Comparison of ENCODE assay signal across 17 cellular contexts in the genomic region with DNA sequence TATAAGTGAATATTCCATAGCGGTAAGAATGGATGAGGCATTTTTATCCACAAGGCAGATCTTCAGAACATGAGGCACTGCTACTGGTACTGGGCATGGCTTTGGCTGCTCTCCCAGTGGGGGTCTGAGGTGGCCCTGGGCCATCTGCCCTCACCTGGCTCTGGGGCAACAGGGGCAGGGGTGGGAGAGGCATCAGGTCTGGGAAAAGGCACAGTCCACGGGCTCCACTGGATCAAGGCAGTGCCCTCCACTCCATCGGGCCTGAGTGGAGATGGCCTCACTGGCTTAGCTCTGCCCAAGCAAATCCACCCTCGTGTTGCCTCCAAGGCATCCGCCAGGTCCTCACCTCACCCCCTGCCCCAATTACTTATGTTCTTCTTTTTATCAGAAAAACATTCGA. TPM values are rescaled to one million over a fixed set of nuclear protein-coding genes. Genes with fewer than 3 reads are reported as not detected.
A peak's percentile ranks its signal among the peaks of the same experiment; 100 is the strongest.
DNase-seq lines count a peak whose midpoint lies in the region; ATAC-seq and TF ChIP-seq lines count a peak whose summit lies in the region.
"Had no signal": no experiment of that assay in that cellular context is flagged by ENCODE, and none has a peak within 500 bp of the region (broad histone marks: within the 10 kb centered on the region; RNA-seq: fewer than 3 reads in every experiment).

No MANE protein-coding gene starts in this region.

- H2BK120ac ChIP-seq in mesenchymal stem cell (ENCODE audit: low read depth, low read length), result peak overlapping the region; percentile 93

- H3K36me3 ChIP-seq in mesenchymal stem cell (ENCODE audit: control insufficient read depth in 1 of 2, insufficient read depth in 2 of 2, low read depth in 1 of 2, low read length in 2 of 2) (no peaks in the 10 kb centered on the region), transverse colon (no peaks in the 10 kb centered on the region)
- H3K36me3 ChIP-seq: adrenal gland, BE2C, HAP-1 had no signal

- peaks cover 6% of the 10 kb centered on the region; the same call in 1 of the 2 replicates for H3K4me1 Mint-ChIP-seq in WTC11

- H3K4me2 ChIP-seq in mesenchymal stem cell (ENCODE audit: low read length, poor library complexity, severe bottlenecking), result no peak overlapping the region

- H3K14ac ChIP-seq in mesenchymal stem cell (ENCODE audit: low read length in 2 of 2), result no peak overlapping the region

- H3K27ac Mint-ChIP-seq in WTC11, result no peak overlapping the region
- H3K27ac Mint-ChIP-seq: stimulated activated naive CD8-positive, alpha-beta T cell treated with anti-CD3 and anti-CD28 coated beads, Interleukin-15, amount 100 ng/mL, for 72 hours had no signal

- ATAC-seq in WTC11 (no peak), HG03108 (IDR thresholded peaks at IDR 0.05; ENCODE audit: unreplicated experiment) (no peak)

- H3K36me3 Mint-ChIP-seq in WTC11, result no peaks in the 10 kb centered on the region

- no peak for TF ChIP-seq CTCF in WTC11 (IDR thresholded peaks at IDR 0.05)
- TF ChIP-seq CTCF in transverse colon (IDR thresholded peaks at IDR 0.05), result no peak

- intact Hi-C loops in transverse colon (cut with DNase I; ENCODE audit: low total_unique reads), result no loop called here

- no peaks in the 10 kb centered on the region for H3K79me1 ChIP-seq in mesenchymal stem cell (replicated peaks; ENCODE audit: low read length, poor library complexity, severe bottlenecking)

- no peaks in the 10 kb centered on the region; the same call in none of the 2 replicates for H3K27me3 Mint-ChIP-seq in WTC11 (ENCODE audit: low read depth)

- WGBS in mesenchymal stem cell, result 92% methylated on average over 6 of the region's 6 CpGs
- WGBS in transverse colon (ENCODE audit: low coverage in 1 of 2), 2 donors, result 80 to 84% methylated on average over 2 to 6 of the region's 6 CpGs

- H3K9ac ChIP-seq in mesenchymal stem cell (ENCODE audit: low read length), result no peak overlapping the region

- H3K18ac ChIP-seq in mesenchymal stem cell (ENCODE audit: low read depth in 1 of 2, low read length in 2 of 2), result peak overlapping the region; percentile 67 to 89

- no peak overlapping the region for H2BK5ac ChIP-seq in mesenchymal stem cell (ENCODE audit: low read depth, low read length, poor library complexity, severe bottlenecking)

- no peaks in the 10 kb centered on the region for H3K9me3 ChIP-seq in mesenchymal stem cell (ENCODE audit: control insufficient read depth, low read length)
- no peaks in the 10 kb centered on the region for H3K9me3 ChIP-seq in transverse colon
- H3K9me3 ChIP-seq: adrenal gland, BE2C, HAP-1 had no signal

- CTCF ChIA-PET in WTC11 (lab: Charles Lee), result interaction anchor here (0.9 to 2.8 kb wide), 6 partner anchors 7 to 39 kb away, joined by 3 to 13 read pairs (median 5); no protein-coding TSS in a partner anchor

- H3K4me3 ChIP-seq in mesenchymal stem cell (ENCODE audit: insufficient read depth in 1 of 2, low read depth in 1 of 2, low read length in 2 of 2), result no peak overlapping the region
- no peak overlapping the region for H3K4me3 ChIP-seq in transverse colon
- H3K4me3 ChIP-seq: adrenal gland, HAP-1 had no signal

- H3K27me3 ChIP-seq in mesenchymal stem cell (ENCODE audit: control insufficient read depth in 1 of 2, insufficient read depth in 1 of 2, low read length in 2 of 2) (peaks cover 41 to 77% of the 10 kb centered on the region in 2 experiments), transverse colon (no peaks in the 10 kb centered on the region)
- H3K27me3 ChIP-seq: adrenal gland, BE2C had no signal

- peak overlapping the region; percentile 32 to 57 for H3K4ac ChIP-seq in mesenchymal stem cell (ENCODE audit: low read depth in 1 of 2, low read length in 2 of 2)

- TF ChIP-seq EP300 in transverse colon (IDR thresholded peaks at IDR 0.05; ENCODE audit: low read depth), result no peak

- H3K27ac ChIP-seq in mesenchymal stem cell (ENCODE audit: low read length, poor library complexity, severe bottlenecking), result no peak overlapping the region
- H3K27ac ChIP-seq in transverse colon, result peak overlapping the region in 3 of 4 donors; percentile 19 to 56 (median 47)

- H2AFZ ChIP-seq in mesenchymal stem cell (ENCODE audit: low read depth, low read length), result no peak overlapping the region

- H3K9me3 Mint-ChIP-seq in WTC11, result no peaks in the 10 kb centered on the region
- H3K9me3 Mint-ChIP-seq: activated CD4-positive, alpha-beta T cell treated with anti-CD3 and anti-CD28 coated beads, Interleukin-2, amount 10 ng/mL, durations not matched to agents 7 days and 5 days; naive thymus-derived CD4-positive, alpha-beta T cell; stimulated activated naive CD8-positive, alpha-beta T cell treated with anti-CD3 and anti-CD28 coated beads, Interleukin-15, amount 100 ng/mL, for 72 hours had no signal

- peak overlapping the region; percentile 98 for H4K91ac ChIP-seq in mesenchymal stem cell (ENCODE audit: low read length)

- H3K23ac ChIP-seq in mesenchymal stem cell (ENCODE audit: low read length in 2 of 2), result no peak overlapping the region

- no peak overlapping the region for H2AK5ac ChIP-seq in mesenchymal stem cell (ENCODE audit: low read length, severe bottlenecking)

- H4K8ac ChIP-seq in mesenchymal stem cell (ENCODE audit: low read length), result peak overlapping the region; percentile 90

- in situ Hi-C loops in transverse colon (cut with MboI; ENCODE audit: low pct_ligation_motif_present in 1 of 4, low pct_unique_long_range_greater_than_20kb in 1 of 4, low sequenced_read_pairs in 3 of 4), result no loop called here

- H3K4me1 ChIP-seq in mesenchymal stem cell (ENCODE audit: control insufficient read depth, insufficient read depth, low read depth, low read length) (peaks cover 2% of the 10 kb centered on the region), transverse colon (peaks cover 0 to 8% (median 3%) of the 10 kb centered on the region in 4 donors)
- H3K4me1 ChIP-seq: adrenal gland, HAP-1 had no signal

- peak overlapping the region; percentile 88 to 92 for H2BK12ac ChIP-seq in mesenchymal stem cell (ENCODE audit: low read length in 2 of 2)

- no peak overlapping the region for H2BK15ac ChIP-seq in mesenchymal stem cell (ENCODE audit: low read depth, poor library complexity, severe bottlenecking)

- DNase-seq in activated effector memory CD4-positive, alpha-beta T cell treated with anti-CD3 and anti-CD28 coated beads, Interleukin-2, amount 50 U/mL, for 16 hours, result peak; percentile 44
- DNase-seq in activated effector memory CD4-positive, alpha-beta T cell treated with Interleukin-2 at 50 U/mL for 16 hours, result no peak
- DNase-seq in WTC11 (ENCODE audit: low spot score) (peak; percentile 5), mesenchymal stem cell (no peak), transverse colon (no peak), midbrain (lab: John Stamatoyannopoulos, UW) (no peak), kidney glomerular epithelial cell (lab: John Stamatoyannopoulos, UW) (no peak)
- DNase-seq: BE2C; cortex of kidney; NCI-H1105; stimulated activated CD4-positive, alpha-beta T cell treated with anti-CD3 and anti-CD28 coated beads, Interleukin-4, amount 100 ng/mL, for 1 hour; stimulated activated naive CD8-positive, alpha-beta T cell treated with anti-CD3 and anti-CD28 coated beads, Interleukin-15, amount 100 ng/mL, for 72 hours had no signal

- H3K4me3 Mint-ChIP-seq in WTC11, result no peak overlapping the region

- POLR2A ChIA-PET in WTC11 (lab: Charles Lee), result no interaction called here

- no peak for TF ChIP-seq POLR2A in transverse colon (IDR thresholded peaks at IDR 0.05)

TF ChIP-seq in WTC11, 78 proteins besides CTCF, POLR2A, EP300 and RAD21 (continues in another document):
- TF ChIP-seq, protein P1, sequence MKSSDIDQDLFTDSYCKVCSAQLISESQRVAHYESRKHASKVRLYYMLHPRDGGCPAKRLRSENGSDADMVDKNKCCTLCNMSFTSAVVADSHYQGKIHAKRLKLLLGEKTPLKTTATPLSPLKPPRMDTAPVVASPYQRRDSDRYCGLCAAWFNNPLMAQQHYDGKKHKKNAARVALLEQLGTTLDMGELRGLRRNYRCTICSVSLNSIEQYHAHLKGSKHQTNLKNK (CRISPR knock-in tag; IDR thresholded peaks at IDR 0.05), result no peak
- TF ChIP-seq FOXP4 (CRISPR knock-in tag; IDR thresholded peaks at IDR 0.05) (no peak), RELA (CRISPR knock-in tag; IDR thresholded peaks at IDR 0.05; ENCODE audit: borderline replicate concordance) (no peak), ZSCAN18 (CRISPR knock-in tag; IDR thresholded peaks at IDR 0.05) (no peak), ZNF317 (CRISPR knock-in tag; IDR thresholded peaks at IDR 0.05; ENCODE audit: borderline replicate concordance, low read depth) (no peak), SMAD3 (CRISPR knock-in tag; IDR thresholded peaks at IDR 0.05; ENCODE audit: borderline replicate concordance) (no peak)

RNA-seq across cellular contexts. Expression of gene NKD2, which starts 10.9 kb away (rescaled TPM):
- 12.8 to 16.6 TPM (median 15.9 TPM) in 3 replicates for total RNA-seq in WTC11 (2021)
- polyA plus RNA-seq in mesenchymal stem cell (2013, experiment 1 of 2), result 6.5 TPM
- polyA plus RNA-seq in mesenchymal stem cell (2013, experiment 2 of 2), result 6.2 TPM
- total RNA-seq in transverse colon, result under 1 TPM in 2 of 4 donors, not detected in 2; 0.41 to 0.80 TPM
- polyA plus RNA-seq: naive thymus-derived CD4-positive, alpha-beta T cell had no signal

Comparison
In these comparisons a context has a peak if more than half of its experiments do, and no peak if none do; other contexts are left out.
1. DNase-seq: peak in activated effector memory CD4-positive, alpha-beta T cell treated with anti-CD3 and anti-CD28 coated beads, Interleukin-2, amount 50 U/mL, for 16 hours (single experiment) and WTC11 (single experiment); none in activated effector memory CD4-positive, alpha-beta T cell treated with Interleukin-2 at 50 U/mL for 16 hours (single experiment), mesenchymal stem cell (single experiment), transverse colon (single experiment), midbrain (single experiment) and kidney glomerular epithelial cell (single experiment).